Comparison of ENCODE assay signal across 6 cellular contexts in the genomic region with DNA sequence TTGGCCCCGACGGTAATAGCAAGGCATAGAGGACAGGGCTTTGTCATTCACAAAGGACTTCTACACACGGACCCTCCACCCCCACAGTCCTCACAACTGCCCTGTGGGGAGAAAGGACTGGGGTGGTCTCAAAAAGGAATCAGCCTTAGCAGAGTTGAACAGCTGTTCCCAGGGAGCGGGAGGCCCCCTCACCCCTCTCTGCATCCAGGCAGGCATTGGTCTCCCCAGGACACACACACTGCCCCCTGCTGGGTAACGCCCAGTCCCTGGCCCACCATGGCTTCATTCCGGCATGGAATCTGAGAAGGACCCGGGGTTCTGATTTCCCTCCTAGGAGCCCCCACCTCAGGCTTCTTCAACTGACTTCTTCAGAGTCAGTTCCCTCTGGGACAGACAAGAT.
DNase-seq lines count a peak whose midpoint lies in the region; FAIRE-seq and TF ChIP-seq lines count a peak whose summit lies in the region.
"Not testable (repeated sequence)": the region's sequence is repeated elsewhere in the genome, so short reads cannot be mapped to it uniquely, and the experiment has no call there.

No MANE protein-coding gene starts in this region.

- intact Hi-C loops in kidney (cut with DNase I); posterior vena cava (cut with DNase I): not testable (repeated sequence)

- not testable (repeated sequence) for FAIRE-seq in kidney (lab: Jason Lieb, UNC)

- H3K9me3 ChIP-seq in Loucy (ENCODE audit: insufficient read depth, low read depth, low read length); SJCRH30 (replicated peaks); kidney (ENCODE audit: control insufficient read depth in 1 of 2, low read length in 2 of 2): not testable (repeated sequence)

- H3K27ac ChIP-seq in 22Rv1; SJCRH30; kidney (ENCODE audit: low read depth in 2 of 2, low read length in 2 of 2): not testable (repeated sequence)

- not testable (repeated sequence) for H3K9me2 ChIP-seq in Loucy (replicated peaks; ENCODE audit: low read depth, low read length)

- not testable (repeated sequence) for H3K36me3 ChIP-seq in Loucy (ENCODE audit: insufficient read depth, low read length); SJCRH30; kidney (ENCODE audit: control insufficient read depth in 1 of 2, insufficient read depth in 2 of 2, low read length in 2 of 2)

- H4K20me1 ChIP-seq in Loucy (ENCODE audit: insufficient read depth, low read length, poor library complexity, severe bottlenecking), result not testable (repeated sequence)

- peak overlapping the region; percentile 14 to 51 (median 36) for H3K27ac Mint-ChIP-seq in nephron

- peak overlapping the region in 2 of 3 experiments; percentile 12 for H3K4me3 Mint-ChIP-seq in nephron

- H3K36me3 Mint-ChIP-seq in nephron (ENCODE audit: low read depth), result not testable (repeated sequence)

- peaks cover 14% of the 10 kb centered on the region for H3K4me1 ChIP-seq in Loucy (ENCODE audit: insufficient read depth, low read length, poor library complexity, severe bottlenecking)
- H3K4me1 ChIP-seq in SJCRH30; kidney (ENCODE audit: control insufficient read depth in 1 of 2, insufficient read depth in 1 of 2, low read depth in 1 of 2, low read length in 2 of 2): not testable (repeated sequence)

- H3K9me3 Mint-ChIP-seq in nephron, result not testable (repeated sequence)

- not testable (repeated sequence) for H2AFZ ChIP-seq in Loucy (ENCODE audit: low read length)

- peaks cover 10% of the 10 kb centered on the region for H3K4me1 Mint-ChIP-seq in nephron

- not testable (repeated sequence) for H3K9ac ChIP-seq in Loucy (ENCODE audit: low read depth, low read length, poor library complexity, severe bottlenecking); kidney (ENCODE audit: low read length in 2 of 2)

- DNase-seq in SJCRH30, result peak; percentile 62
- peak; percentile 53 for DNase-seq in kidney
- peak; percentile 71 for DNase-seq in posterior vena cava (ENCODE audit: low spot score)

- H3K4me3 ChIP-seq in Loucy (ENCODE audit: low read length, poor library complexity, severe bottlenecking); SJCRH30; kidney (ENCODE audit: low read length in 2 of 2): not testable (repeated sequence)

- H3F3A ChIP-seq in Loucy (ENCODE audit: low read depth), result not testable (repeated sequence)

- peak; percentile 27 for TF ChIP-seq CTCF in 22Rv1 (IDR thresholded peaks at IDR 0.05)
- 0 out of 2 replicates have a peak, but pooled peaks have one; percentile 29 for TF ChIP-seq CTCF in Loucy (conservative IDR thresholded peaks at IDR 0.05; ENCODE audit: low read length)
- not testable (repeated sequence) for TF ChIP-seq CTCF in kidney (IDR thresholded peaks at IDR 0.05; ENCODE audit: borderline replicate concordance, extremely low read depth, insufficient read depth); nephron (IDR thresholded peaks at IDR 0.05; ENCODE audit: unreplicated experiment in 3 of 3)

- not testable (repeated sequence) for H3K27me3 Mint-ChIP-seq in nephron (ENCODE audit: low read depth)

- H3K27me3 ChIP-seq in Loucy (ENCODE audit: insufficient read depth, low read length, poor library complexity, severe bottlenecking); SJCRH30: not testable (repeated sequence)

- H3K79me2 ChIP-seq in Loucy (ENCODE audit: insufficient read depth, low read length), result not testable (repeated sequence)

- not testable (repeated sequence) for H3K4me2 ChIP-seq in Loucy (ENCODE audit: low read depth, low read length, poor library complexity, severe bottlenecking)
